ENCODE assay signal across 8 cellular contexts in genomic region chr11:47394322-47395224, GRCh38. TPM values are rescaled to one million over a fixed set of nuclear protein-coding genes. Genes with fewer than 3 reads are reported as not detected.
A peak's percentile ranks its signal among the peaks of the same experiment; 100 is the strongest.
DNase-seq lines count a peak whose midpoint lies in the region; ATAC-seq, FAIRE-seq and TF ChIP-seq lines count a peak whose summit lies in the region.

No MANE protein-coding gene starts in this region.

- peak; percentile 68 for TF ChIP-seq POLR2A in GM12892 (IDR thresholded peaks at IDR 0.05; ENCODE audit: low read depth, low read length)
- no peak for TF ChIP-seq POLR2A in erythroblast (IDR thresholded peaks at IDR 0.05; ENCODE audit: low read length)

- FAIRE-seq in GM12892 (lab: Jason Lieb, UNC) = peak; percentile 98

- peak; percentile 63 for ATAC-seq in HG03442 (IDR thresholded peaks at IDR 0.05; ENCODE audit: unreplicated experiment)
- peak; percentile 53 for ATAC-seq in sciatic nerve
- no peak for ATAC-seq in HG03439 (IDR thresholded peaks at IDR 0.05; ENCODE audit: unreplicated experiment)
- no peak for ATAC-seq in HG03378 (IDR thresholded peaks at IDR 0.05; ENCODE audit: unreplicated experiment)

- DNase-seq in GM12892 (ENCODE audit: insufficient read length) (peak; percentile 89), erythroblast (lab: John Stamatoyannopoulos, UW) (peak; percentile 21 to 39), sciatic nerve (ENCODE audit: low spot score) (no peak), SW 1271 (lab: John Stamatoyannopoulos, UW) (no peak)
- DNase-seq in activated CD4-positive, alpha-beta T cell treated with anti-CD3 and anti-CD28 coated beads, Interleukin-2, amount 50 U/mL, for 48 hours = peak; percentile 58 to 69

- intact Hi-C loops in sciatic nerve (cut with DNase I) = no loop called here

RNA-seq across cellular contexts. Expression of gene SLC39A13, which starts 13.8 kb away (rescaled TPM):
- 7.0 TPM for polyA plus RNA-seq in GM12892 (2012; ENCODE audit: missing spikeins)
- total RNA-seq in sciatic nerve = 55.5 TPM

RNA-seq across cellular contexts. Expression of gene SPI1, which starts 16.2 kb away (rescaled TPM):
- polyA plus RNA-seq in GM12892 (2012; ENCODE audit: missing spikeins) = 5.5 TPM
- 47.0 TPM for total RNA-seq in sciatic nerve

RNA-seq across cellular contexts. Expression of gene PSMC3, which starts 31.7 kb away (rescaled TPM):
- 132 TPM for polyA plus RNA-seq in GM12892 (2012; ENCODE audit: missing spikeins)
- 97.5 TPM for total RNA-seq in sciatic nerve

RNA-seq across cellular contexts. Expression of gene MYBPC3, which starts 42.1 kb away (rescaled TPM):
- polyA plus RNA-seq in GM12892 (2012; ENCODE audit: missing spikeins) = not detected
- 0.53 TPM for total RNA-seq in sciatic nerve

RNA-seq across cellular contexts. Expression of gene RAPSN, which starts 54.4 kb away (rescaled TPM):
- 0.59 TPM for polyA plus RNA-seq in GM12892 (2012; ENCODE audit: missing spikeins)
- 4.9 TPM for total RNA-seq in sciatic nerve

Comparison
In these comparisons a context has a peak if more than half of its experiments do, and no peak if none do; other contexts are left out.
1. DNase-seq: peak in GM12892 (single experiment), activated CD4-positive, alpha-beta T cell treated with anti-CD3 and anti-CD28 coated beads, Interleukin-2, amount 50 U/mL, for 48 hours (2 of 2) and erythroblast (2 of 2); none in sciatic nerve (single experiment) and SW 1271 (0 of 2).
2. ATAC-seq: peak in HG03442 (single experiment) and sciatic nerve (single experiment); none in HG03439 (single experiment) and HG03378 (single experiment).